In genomic region chr7:5598769-5599371, GRCh38 we compare ENCODE assay signal across 12 cellular contexts. TPM values are rescaled to one million over a fixed set of nuclear protein-coding genes. Genes with fewer than 3 reads are reported as not detected.
A peak's percentile ranks its signal among the peaks of the same experiment; 100 is the strongest.
DNase-seq lines count a peak whose midpoint lies in the region; ATAC-seq, FAIRE-seq and TF ChIP-seq lines count a peak whose summit lies in the region.
"Had no signal": no experiment of that assay in that cellular context is flagged by ENCODE, and none has a peak within 500 bp of the region (broad histone marks: within the 10 kb centered on the region; RNA-seq: fewer than 3 reads in every experiment).

No MANE protein-coding gene starts in this region.

- H3K36me3 Mint-ChIP-seq in chondrocyte (ENCODE audit: low read depth) = peaks cover 22% of the 10 kb centered on the region
- peaks cover 23% of the 10 kb centered on the region for H3K36me3 Mint-ChIP-seq in nephron (ENCODE audit: low read depth)
- H3K36me3 Mint-ChIP-seq: IgD-negative memory B cell; natural killer cell treated with Interleukin-12 subunit alpha and Interleukin-12 subunit beta and Interleukin-15 and Interleukin-18, amount 100 ng/mL, for 72 hours had no signal

- H3K9me2 ChIP-seq in Karpas-422 (replicated peaks; ENCODE audit: insufficient read depth, low read length) = no peaks in the 10 kb centered on the region

- H3K27ac Mint-ChIP-seq in chondrocyte (ENCODE audit: unreplicated experiment) (peak overlapping the region; percentile 99), nephron (peak overlapping the region; percentile 64 to 84 (median 73))
- H3K27ac Mint-ChIP-seq: activated T-cell treated with anti-CD3 and anti-CD28 coated beads, Interleukin-2, amount 50 U/mL, for 72 hours; natural killer cell treated with Interleukin-12 subunit alpha and Interleukin-12 subunit beta and Interleukin-15 and Interleukin-18, amount 100 ng/mL, for 72 hours had no signal

- DNase-seq in D341Med (ENCODE audit: low spot score) (peak; percentile 59), Karpas-422 (peak; percentile 58), chondrocyte (ENCODE audit: low spot score) (no peak), cerebellum (ENCODE audit: low spot score) (no peak), GM19239 (ENCODE audit: insufficient read length, low spot score) (no peak), C1 segment of cervical spinal cord (lab: John Stamatoyannopoulos, UW) (no peak)
- DNase-seq: activated T-cell treated with anti-CD3 and anti-CD28 coated beads, Interleukin-2, amount 50 U/mL, for 72 hours; Right ventricle myocardium superior had no signal

- no peaks in the 10 kb centered on the region for H3K36me3 ChIP-seq in Karpas-422 (ENCODE audit: insufficient read depth, low read length)

- H3K4me3 Mint-ChIP-seq in chondrocyte (ENCODE audit: unreplicated experiment) (peak overlapping the region; percentile 41), nephron (peak overlapping the region; percentile 66 to 81 (median 71))
- H3K4me3 Mint-ChIP-seq: natural killer cell treated with Interleukin-12 subunit alpha and Interleukin-12 subunit beta and Interleukin-15 and Interleukin-18, amount 100 ng/mL, for 72 hours had no signal

- no peak overlapping the region for H3K9ac ChIP-seq in Karpas-422 (ENCODE audit: low read length)

- FAIRE-seq in GM19239 (lab: Jason Lieb, UNC) = no peak

- H3K9me3 Mint-ChIP-seq in chondrocyte (ENCODE audit: low read depth) (no peaks in the 10 kb centered on the region), nephron (no peaks in the 10 kb centered on the region)
- H3K9me3 Mint-ChIP-seq: IgD-negative memory B cell; natural killer cell treated with Interleukin-12 subunit alpha and Interleukin-12 subunit beta and Interleukin-15 and Interleukin-18, amount 100 ng/mL, for 72 hours had no signal

- no peaks in the 10 kb centered on the region for H3K27me3 ChIP-seq in Karpas-422 (ENCODE audit: low read length)

- H3K79me2 ChIP-seq in Karpas-422 (ENCODE audit: low read length) = no peaks in the 10 kb centered on the region

- H2AFZ ChIP-seq in Karpas-422 (ENCODE audit: low read length) = no peak overlapping the region

- H3K4me1 ChIP-seq in Karpas-422 (ENCODE audit: low read length) = peaks cover 32% of the 10 kb centered on the region

- H3K4me2 ChIP-seq in Karpas-422 (ENCODE audit: low read depth, low read length, poor library complexity, severe bottlenecking) = peak overlapping the region; percentile 29

- no peak for ATAC-seq in GM18498 (IDR thresholded peaks at IDR 0.05; ENCODE audit: unreplicated experiment)
- ATAC-seq: activated T-cell treated with anti-CD3 and anti-CD28 coated beads, Interleukin-2, amount 50 U/mL, for 72 hours; natural killer cell treated with Interleukin-12 subunit alpha and Interleukin-12 subunit beta and Interleukin-15 and Interleukin-18, amount 100 ng/mL, for 72 hours had no signal

- H3K4me3 ChIP-seq in Karpas-422 (ENCODE audit: low read length) = no peak overlapping the region

- no peaks in the 10 kb centered on the region for H3K9me3 ChIP-seq in Karpas-422 (ENCODE audit: low read length)

- no peaks in the 10 kb centered on the region for H3K27me3 Mint-ChIP-seq in chondrocyte (ENCODE audit: low read depth)
- H3K27me3 Mint-ChIP-seq in nephron (ENCODE audit: low read depth) = peaks cover 4% of the 10 kb centered on the region

- peaks cover 47% of the 10 kb centered on the region for H3K4me1 Mint-ChIP-seq in chondrocyte (ENCODE audit: low read depth)
- peaks cover 37% of the 10 kb centered on the region for H3K4me1 Mint-ChIP-seq in nephron

- H3K27ac ChIP-seq in Karpas-422 (ENCODE audit: low read length) = no peak overlapping the region

- no peaks in the 10 kb centered on the region for H4K20me1 ChIP-seq in Karpas-422 (ENCODE audit: insufficient read depth, low read depth, low read length)

- TF ChIP-seq CTCF in chondrocyte (IDR thresholded peaks at IDR 0.05) (no peak), nephron (IDR thresholded peaks at IDR 0.05; ENCODE audit: unreplicated experiment in 3 of 3) (no peak)

RNA-seq across cellular contexts. Expression of gene FSCN1, which starts 6.3 kb away (rescaled TPM):
- 5.4 and 10.6 TPM in 2 replicates for total RNA-seq in Karpas-422 (2014; rRNA removed; shearing (Covaris generic); ENCODE audit: low replicate concordance)
- total RNA-seq in chondrocyte (166 to 210 TPM (median 167 TPM) in 3 replicates), cerebellum (136 TPM)

Comparison
In these comparisons a context has a peak if more than half of its experiments do, and no peak if none do; other contexts are left out.
1. DNase-seq: peak in D341Med (single experiment) and Karpas-422 (single experiment); none in chondrocyte (single experiment), cerebellum (single experiment), GM19239 (single experiment) and C1 segment of cervical spinal cord (0 of 14).
2. RNA of gene FSCN1, which starts 6.3 kb away (total RNA-seq): 166 to 210 TPM in chondrocyte and 136 TPM in cerebellum (single experiment); 5.4 to 10.6 TPM in Karpas-422; every median in the first group is over 10 times any median in the second.